Comparison of ENCODE assay signal across 1 cellular context in the genomic region with DNA sequence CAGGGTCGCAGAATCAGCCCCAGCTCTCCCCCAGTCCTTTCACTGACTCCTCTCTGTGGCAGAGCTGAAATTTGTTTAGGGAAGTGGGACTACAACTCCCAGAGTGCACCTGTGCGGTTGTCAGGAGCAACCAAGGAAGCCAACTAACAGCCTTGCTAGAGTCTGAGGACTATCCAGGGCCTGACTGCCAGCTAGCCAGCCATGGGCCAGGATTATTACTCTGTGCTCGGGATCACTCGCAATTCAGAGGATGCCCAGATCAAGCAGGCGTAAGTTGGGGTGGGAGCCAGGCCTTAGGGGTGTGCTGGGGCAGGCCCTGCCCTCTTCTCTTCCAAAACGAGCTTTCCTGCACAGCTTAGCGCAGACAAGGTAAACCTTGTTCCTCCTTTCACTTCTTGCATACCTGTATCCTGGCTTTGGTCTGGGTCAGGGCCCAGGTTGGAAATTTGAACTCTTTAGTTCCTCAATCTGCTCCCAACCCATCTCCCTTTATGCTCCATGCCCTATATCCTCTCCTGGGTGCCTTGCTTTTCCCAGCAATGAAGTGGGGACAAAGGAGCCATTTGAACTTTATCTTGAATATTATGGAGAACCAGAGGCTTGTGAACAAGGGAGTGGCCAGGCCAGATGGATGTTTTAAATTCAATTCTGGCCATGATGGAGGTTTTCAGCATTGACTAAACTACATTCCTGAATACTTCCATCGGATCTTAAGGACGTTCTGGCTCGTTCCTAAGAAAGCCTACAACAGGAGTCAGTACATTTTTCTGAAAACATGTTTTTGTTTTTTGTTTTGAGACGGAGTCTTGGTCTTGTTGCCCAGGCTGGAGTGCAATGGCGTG.
TF ChIP-seq lines count a peak whose summit lies in the region.

A gene with protein sequence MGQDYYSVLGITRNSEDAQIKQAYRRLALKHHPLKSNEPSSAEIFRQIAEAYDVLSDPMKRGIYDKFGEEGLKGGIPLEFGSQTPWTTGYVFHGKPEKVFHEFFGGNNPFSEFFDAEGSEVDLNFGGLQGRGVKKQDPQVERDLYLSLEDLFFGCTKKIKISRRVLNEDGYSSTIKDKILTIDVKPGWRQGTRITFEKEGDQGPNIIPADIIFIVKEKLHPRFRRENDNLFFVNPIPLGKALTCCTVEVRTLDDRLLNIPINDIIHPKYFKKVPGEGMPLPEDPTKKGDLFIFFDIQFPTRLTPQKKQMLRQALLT (plus strand): TSS at position 158 of the 842 bp plus-strand sequence. CDS start 44 bp downstream, at position 202.

TF ChIP-seq in H1, 55 proteins besides CTCF, POLR2A, EP300 and RAD21:
- TF ChIP-seq, protein P1, sequence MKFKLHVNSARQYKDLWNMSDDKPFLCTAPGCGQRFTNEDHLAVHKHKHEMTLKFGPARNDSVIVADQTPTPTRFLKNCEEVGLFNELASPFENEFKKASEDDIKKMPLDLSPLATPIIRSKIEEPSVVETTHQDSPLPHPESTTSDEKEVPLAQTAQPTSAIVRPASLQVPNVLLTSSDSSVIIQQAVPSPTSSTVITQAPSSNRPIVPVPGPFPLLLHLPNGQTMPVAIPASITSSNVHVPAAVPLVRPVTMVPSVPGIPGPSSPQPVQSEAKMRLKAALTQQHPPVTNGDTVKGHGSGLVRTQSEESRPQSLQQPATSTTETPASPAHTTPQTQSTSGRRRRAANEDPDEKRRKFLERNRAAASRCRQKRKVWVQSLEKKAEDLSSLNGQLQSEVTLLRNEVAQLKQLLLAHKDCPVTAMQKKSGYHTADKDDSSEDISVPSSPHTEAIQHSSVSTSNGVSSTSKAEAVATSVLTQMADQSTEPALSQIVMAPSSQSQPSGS (IDR thresholded peaks at IDR 0.05; ENCODE audit: low read length) = no peak
- TF ChIP-seq SIN3A (conservative IDR thresholded peaks at IDR 0.05 in 1 of 2, IDR thresholded peaks at IDR 0.05 in 1 of 2; ENCODE audit: low read depth in 1 of 2, low read length in 2 of 2) (peak; percentile 54 to 93; a peak in 3 of 4 replicates), TAF1 (IDR thresholded peaks at IDR 0.05; ENCODE audit: low read depth, low read length) (no peak), RBBP5 (IDR thresholded peaks at IDR 0.05; ENCODE audit: borderline replicate concordance, low read depth, low read length) (no peak), NANOG (IDR thresholded peaks at IDR 0.05; ENCODE audit: insufficient read depth, low read depth, low read length, poor library complexity, severe bottlenecking) (no peak), SIX5 (IDR thresholded peaks at IDR 0.05; ENCODE audit: low read depth, low read length) (peak; percentile 89)
